Comparison of ENCODE assay signal across 9 cellular contexts in the genomic region with DNA sequence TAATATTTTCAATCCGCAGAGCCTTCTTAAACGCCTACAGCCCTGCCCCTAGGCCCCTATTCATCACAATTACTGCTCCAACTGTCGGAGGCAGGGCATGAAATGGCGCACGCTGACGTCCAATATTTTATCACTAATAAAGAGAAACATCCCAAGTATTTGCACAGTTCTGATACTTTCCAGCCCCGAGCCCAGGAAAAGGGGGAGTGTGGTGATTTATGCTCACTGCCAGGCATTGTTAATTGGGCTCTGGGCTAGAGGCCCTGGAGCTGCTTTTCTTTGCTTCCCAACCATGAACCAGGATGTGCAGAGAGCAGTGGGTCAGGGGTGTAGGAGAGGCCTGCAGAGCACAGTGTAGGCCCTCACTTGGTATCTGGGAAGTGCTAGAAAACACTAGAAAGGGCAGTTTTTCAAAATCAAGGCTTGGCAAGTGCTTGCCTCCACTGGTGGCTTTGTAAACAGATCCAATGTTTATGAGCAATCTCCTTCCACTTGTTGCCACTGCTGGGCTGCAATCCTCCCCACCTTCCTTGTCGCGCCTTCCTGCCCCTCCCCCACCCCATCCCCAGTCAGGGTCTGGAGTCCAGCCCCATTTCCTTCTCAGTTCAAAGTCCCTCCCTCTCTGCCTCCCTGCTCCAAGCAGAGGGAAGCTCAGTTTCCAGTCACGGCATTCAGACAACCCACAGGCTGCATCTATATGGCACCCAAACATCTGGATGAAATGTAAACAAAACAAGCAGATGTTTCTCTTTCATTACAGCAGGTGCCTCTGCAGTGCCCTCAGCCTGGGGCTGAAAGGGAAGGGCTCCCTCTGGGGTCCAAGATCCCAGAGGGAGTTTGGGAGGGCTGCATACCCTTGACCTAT.
A peak's percentile ranks its signal among the peaks of the same experiment; 100 is the strongest.
DNase-seq lines count a peak whose midpoint lies in the region; ATAC-seq and TF ChIP-seq lines count a peak whose summit lies in the region.
"Had no signal": no experiment of that assay in that cellular context is flagged by ENCODE, and none has a peak within 500 bp of the region (broad histone marks: within the 10 kb centered on the region; RNA-seq: fewer than 3 reads in every experiment).

No MANE protein-coding gene starts in this region.

- H4K20me1 ChIP-seq in OCI-LY7 (ENCODE audit: insufficient read depth, low read length): no peaks in the 10 kb centered on the region

- H3K4me2 ChIP-seq in OCI-LY7 (ENCODE audit: low read length): no peak overlapping the region

- peak; percentile 56 to 83 (median 80) for DNase-seq in NCI-H1417 (lab: John Stamatoyannopoulos, UW)
- DNase-seq in NCI-H1417 treated with DMSO at 0.1 percent for 48 hours (lab: John Stamatoyannopoulos, UW): no peak
- DNase-seq in caudate nucleus (lab: John Stamatoyannopoulos, UW): peak in 4 of 61 donors; percentile 8 to 52 (median 20)
- DNase-seq in lower lobe of right lung: no peak
- DNase-seq in uterus: peak; percentile 80 to 84
- no peak for DNase-seq in OCI-LY7 (ENCODE audit: low spot score)
- DNase-seq: esophagus squamous epithelium had no signal

- H3K27me3 ChIP-seq in lower lobe of right lung (ENCODE audit: low read depth): no peaks in the 10 kb centered on the region
- no peaks in the 10 kb centered on the region for H3K27me3 ChIP-seq in uterus

- intact Hi-C loops in lower lobe of right lung (cut with DNase I) (no loop called here), uterus (cut with DNase I; ENCODE audit: low total_unique reads) (no loop called here), OCI-LY7 (cut with micrococcal nuclease; ENCODE audit: unreplicated experiment) (no loop called here)

- POLR2A ChIA-PET in OCI-LY7 (lab: Charles Lee): interaction anchor here (0.6 kb wide), 1 partner anchor 386 kb away, joined by 3 read pairs; no protein-coding TSS in a partner anchor

- H3K4me3 ChIP-seq in lower lobe of right lung (no peak overlapping the region), uterus (no peak overlapping the region), OCI-LY7 (ENCODE audit: low read depth, low read length, poor library complexity, severe bottlenecking) (no peak overlapping the region)
- H3K4me3 ChIP-seq: esophagus squamous epithelium had no signal

- no peaks in the 10 kb centered on the region for H3K79me2 ChIP-seq in OCI-LY7 (ENCODE audit: insufficient read depth, low read depth, low read length)

- H3K9me2 ChIP-seq in OCI-LY7 (ENCODE audit: insufficient read depth, low read length): no peaks in the 10 kb centered on the region

- TF ChIP-seq POLR2A in uterus (IDR thresholded peaks at IDR 0.05): no peak

- no TSS peak for BruUV-seq in OCI-LY7 (replicated peaks; lab: Mats Ljungman, UMichigan)

- H2AFZ ChIP-seq in OCI-LY7 (ENCODE audit: low read length): no peak overlapping the region

- H3K27ac ChIP-seq in caudate nucleus (ENCODE audit: low read depth, low read length): peak overlapping the region; percentile 61
- peak overlapping the region; percentile 41 for H3K27ac ChIP-seq in lower lobe of right lung
- H3K27ac ChIP-seq in uterus: peak overlapping the region; percentile 84 to 91
- no peak overlapping the region for H3K27ac ChIP-seq in OCI-LY7 (ENCODE audit: low read depth, low read length, poor library complexity, severe bottlenecking)

- no peaks in the 10 kb centered on the region for H3K9me3 ChIP-seq in lower lobe of right lung
- no peaks in the 10 kb centered on the region for H3K9me3 ChIP-seq in uterus
- no peaks in the 10 kb centered on the region for H3K9me3 ChIP-seq in OCI-LY7 (ENCODE audit: low read length)
- H3K9me3 ChIP-seq: esophagus squamous epithelium had no signal

- no peaks in the 10 kb centered on the region for H3K36me3 ChIP-seq in lower lobe of right lung
- H3K36me3 ChIP-seq in uterus: no peaks in the 10 kb centered on the region
- H3K36me3 ChIP-seq in OCI-LY7 (ENCODE audit: insufficient read depth, low read length): no peaks in the 10 kb centered on the region
- H3K36me3 ChIP-seq: esophagus squamous epithelium had no signal

- peak in 1 of 2 donors; percentile 25 for ATAC-seq in lower lobe of right lung
- no peak for ATAC-seq in HG02798 (IDR thresholded peaks at IDR 0.05; ENCODE audit: poor library complexity, unreplicated experiment)
- ATAC-seq in HG03196 (IDR thresholded peaks at IDR 0.05; ENCODE audit: unreplicated experiment): no peak

- H3K4me1 ChIP-seq in lower lobe of right lung: peaks cover 35% of the 10 kb centered on the region
- H3K4me1 ChIP-seq in uterus: peaks cover 16 to 35% of the 10 kb centered on the region in 2 donors
- H3K4me1 ChIP-seq in OCI-LY7 (ENCODE audit: insufficient read depth, low read length, poor library complexity, severe bottlenecking): no peaks in the 10 kb centered on the region

- CTCF ChIA-PET in OCI-LY7 (lab: Charles Lee; ENCODE audit: unreplicated experiment): no interaction called here

- TF ChIP-seq CTCF in lower lobe of right lung (IDR thresholded peaks at IDR 0.05) (no peak), uterus (IDR thresholded peaks at IDR 0.05) (no peak), OCI-LY7 (conservative IDR thresholded peaks at IDR 0.05; ENCODE audit: low read length) (no peak)

Comparison
In these comparisons a context has a peak if more than half of its experiments do, and no peak if none do; other contexts are left out.
1. DNase-seq: peak in NCI-H1417 (3 of 3) and uterus (2 of 2); none in NCI-H1417 treated with DMSO at 0.1 percent for 48 hours (single experiment), lower lobe of right lung (single experiment) and OCI-LY7 (single experiment).